Comparison of ENCODE assay signal across 17 cellular contexts in genomic region chr2:128308889-128309288, GRCh38. TPM values are rescaled to one million over a fixed set of nuclear protein-coding genes. Genes with fewer than 3 reads are reported as not detected.
DNase-seq lines count a peak whose midpoint lies in the region; ATAC-seq and TF ChIP-seq lines count a peak whose summit lies in the region.
"Had no signal": no experiment of that assay in that cellular context is flagged by ENCODE, and none has a peak within 500 bp of the region (broad histone marks: within the 10 kb centered on the region; RNA-seq: fewer than 3 reads in every experiment).

No MANE protein-coding gene starts in this region.

- no peak overlapping the region for H2AK5ac ChIP-seq in mesenchymal stem cell (ENCODE audit: low read length, severe bottlenecking)

- H2BK120ac ChIP-seq in mesenchymal stem cell (ENCODE audit: low read depth, low read length), result no peak overlapping the region

- H3K9me3 Mint-ChIP-seq in activated T-helper 1 cell treated with anti-CD3 and anti-CD28 coated beads, Interleukin-12 subunit alpha, Interleukin-12 subunit beta, Interleukin-2, Interleukin-4 antibody, amounts not matched to agents 30 ng/mL and 10 ng/mL and 1 ng/mL, durations not matched to agents 14 hours and 24 hours and 36 hours, result no peaks in the 10 kb centered on the region
- H3K9me3 Mint-ChIP-seq: activated T-cell treated with anti-CD3 and anti-CD28 coated beads, Interleukin-2, amount 50 U/mL, for 24 hours; memory B cell; neural crest cell; stimulated activated naive CD8-positive, alpha-beta T cell treated with anti-CD3 and anti-CD28 coated beads, Interleukin-15, Interleukin-2, amounts not matched to agents 100 ng/mL and 50 ng/mL, for 24 hours had no signal

- H3K27ac ChIP-seq in body of pancreas (peak overlapping the region; percentile 41 to 64 (median 52)), mesenchymal stem cell (ENCODE audit: low read length, poor library complexity, severe bottlenecking) (no peak overlapping the region), skeletal muscle tissue (ENCODE audit: low read depth, low read length) (peak overlapping the region; percentile 88)

- no peak for TF ChIP-seq CTCF in Loucy (conservative IDR thresholded peaks at IDR 0.05; ENCODE audit: low read length)
- no peak for TF ChIP-seq CTCF in body of pancreas (IDR thresholded peaks at IDR 0.05)

- peaks cover 100% of the 10 kb centered on the region for H3K79me2 ChIP-seq in Loucy (ENCODE audit: insufficient read depth, low read length)

- WGBS in body of pancreas, 2 donors, result 66 to 79% methylated on average over 3 of the region's 3 CpGs
- 88% methylated on average over 3 of the region's 3 CpGs for WGBS in mesenchymal stem cell

- intact Hi-C loops in body of pancreas (cut with DNase I), result no loop called here
- intact Hi-C loops in activated T-helper 1 cell treated with anti-CD3 and anti-CD28 coated beads, Interleukin-12 subunit alpha, Interleukin-12 subunit beta, Interleukin-2, Interleukin-4 antibody, amounts not matched to agents 30 ng/mL and 10 ng/mL and 1 ng/mL, durations not matched to agents 14 hours and 24 hours and 36 hours (cut with micrococcal nuclease), result no loop called here

- no peaks in the 10 kb centered on the region for H3F3A ChIP-seq in Loucy (ENCODE audit: low read depth)

- peaks cover 100% of the 10 kb centered on the region for H4K20me1 ChIP-seq in Loucy (ENCODE audit: insufficient read depth, low read length, poor library complexity, severe bottlenecking)

- ATAC-seq in body of pancreas (no peak), HG03159 (IDR thresholded peaks at IDR 0.05; ENCODE audit: unreplicated experiment) (no peak)
- ATAC-seq: esophagus mucosa had no signal

- H3K9ac ChIP-seq in Loucy (ENCODE audit: low read depth, low read length, poor library complexity, severe bottlenecking) (peak overlapping the region; percentile 95), mesenchymal stem cell (ENCODE audit: low read length) (no peak overlapping the region), skeletal muscle tissue (ENCODE audit: low read depth in 1 of 3, low read length in 3 of 3) (peak overlapping the region in 1 of 3 donors; percentile 50)

- H2BK12ac ChIP-seq in mesenchymal stem cell (ENCODE audit: low read length in 2 of 2), result peak overlapping the region in 1 of 2 experiments; percentile 66

- H3K36me3 Mint-ChIP-seq in activated T-helper 1 cell treated with anti-CD3 and anti-CD28 coated beads, Interleukin-12 subunit alpha, Interleukin-12 subunit beta, Interleukin-2, Interleukin-4 antibody, amounts not matched to agents 30 ng/mL and 10 ng/mL and 1 ng/mL, durations not matched to agents 14 hours and 24 hours and 36 hours (ENCODE audit: low read depth), result peaks cover under 1% of the 10 kb centered on the region

- H3K9me3 ChIP-seq in Loucy (ENCODE audit: insufficient read depth, low read depth, low read length) (no peaks in the 10 kb centered on the region), body of pancreas (no peaks in the 10 kb centered on the region), mesenchymal stem cell (ENCODE audit: control insufficient read depth, low read length) (no peaks in the 10 kb centered on the region), skeletal muscle tissue (ENCODE audit: control insufficient read depth in 3 of 3, low read length in 3 of 3) (no peaks in the 10 kb centered on the region)

- H3K14ac ChIP-seq in mesenchymal stem cell (ENCODE audit: low read length in 2 of 2), result no peak overlapping the region

- no peak overlapping the region for H3K4me3 Mint-ChIP-seq in activated T-helper 1 cell treated with anti-CD3 and anti-CD28 coated beads, Interleukin-12 subunit alpha, Interleukin-12 subunit beta, Interleukin-2, Interleukin-4 antibody, amounts not matched to agents 30 ng/mL and 10 ng/mL and 1 ng/mL, durations not matched to agents 14 hours and 24 hours and 36 hours
- H3K4me3 Mint-ChIP-seq: activated T-cell treated with anti-CD3 and anti-CD28 coated beads, Interleukin-2, amount 50 U/mL, for 24 hours; memory B cell; neural crest cell; stimulated activated naive CD8-positive, alpha-beta T cell treated with anti-CD3 and anti-CD28 coated beads, Interleukin-15, Interleukin-2, amounts not matched to agents 100 ng/mL and 50 ng/mL, for 24 hours had no signal

- H2AFZ ChIP-seq in Loucy (ENCODE audit: low read length), result no peak overlapping the region
- no peak overlapping the region for H2AFZ ChIP-seq in mesenchymal stem cell (ENCODE audit: low read depth, low read length)

- H3K4me3 ChIP-seq in Loucy (ENCODE audit: low read length, poor library complexity, severe bottlenecking), result peak overlapping the region; percentile 90
- H3K4me3 ChIP-seq in body of pancreas, result no peak overlapping the region
- no peak overlapping the region for H3K4me3 ChIP-seq in mesenchymal stem cell (ENCODE audit: insufficient read depth in 1 of 2, low read depth in 1 of 2, low read length in 2 of 2)
- H3K4me3 ChIP-seq in skeletal muscle tissue (ENCODE audit: low read length in 3 of 3), result peak overlapping the region in 1 of 3 donors; percentile 13
- H3K4me3 ChIP-seq: cardiac muscle cell had no signal

- no peaks in the 10 kb centered on the region for H3K9me2 ChIP-seq in Loucy (replicated peaks; ENCODE audit: low read depth, low read length)

- peak overlapping the region; percentile 15 to 46 for H3K4ac ChIP-seq in mesenchymal stem cell (ENCODE audit: low read depth in 1 of 2, low read length in 2 of 2)

- peak overlapping the region; percentile 41 for H4K91ac ChIP-seq in mesenchymal stem cell (ENCODE audit: low read length)

- H3K18ac ChIP-seq in mesenchymal stem cell (ENCODE audit: low read depth in 1 of 2, low read length in 2 of 2), result peak overlapping the region; percentile 41 to 48

- peak overlapping the region; percentile 14 for H4K8ac ChIP-seq in mesenchymal stem cell (ENCODE audit: low read length)

- H3K36me3 ChIP-seq in Loucy (ENCODE audit: insufficient read depth, low read length) (peaks cover 100% of the 10 kb centered on the region), body of pancreas (replicated peaks in 1 of 2; ENCODE audit: insufficient read depth in 1 of 2, low read depth in 2 of 2) (no peaks in the 10 kb centered on the region), mesenchymal stem cell (ENCODE audit: control insufficient read depth in 1 of 2, insufficient read depth in 2 of 2, low read depth in 1 of 2, low read length in 2 of 2) (peaks cover 0 to 18% of the 10 kb centered on the region in 2 experiments), skeletal muscle tissue (ENCODE audit: control insufficient read depth in 3 of 3, insufficient read depth in 3 of 3, low read length in 3 of 3) (no peaks in the 10 kb centered on the region)
- H3K36me3 ChIP-seq: cardiac muscle cell had no signal

- no peak overlapping the region for H2BK15ac ChIP-seq in mesenchymal stem cell (ENCODE audit: low read depth, poor library complexity, severe bottlenecking)

- no peak overlapping the region for H2BK5ac ChIP-seq in mesenchymal stem cell (ENCODE audit: low read depth, low read length, poor library complexity, severe bottlenecking)

- peaks cover 48% of the 10 kb centered on the region for H3K79me1 ChIP-seq in mesenchymal stem cell (replicated peaks; ENCODE audit: low read length, poor library complexity, severe bottlenecking)

- DNase-seq in body of pancreas, result peak in 1 of 4 donors; percentile 10
- no peak for DNase-seq in mesenchymal stem cell
- no peak for DNase-seq in SW 1271 (lab: John Stamatoyannopoulos, UW)
- no peak for DNase-seq in activated T-helper 1 cell treated with anti-CD3 and anti-CD28 coated beads, Interleukin-12 subunit alpha, Interleukin-12 subunit beta, Interleukin-2, Interleukin-4 antibody, amounts not matched to agents 30 ng/mL and 10 ng/mL and 1 ng/mL, durations not matched to agents 14 hours and 24 hours and 36 hours (ENCODE audit: low spot score)
- DNase-seq: activated CD4-positive, alpha-beta T cell treated with anti-CD3 and anti-CD28 coated beads, Interleukin-2, amount 50 U/mL, for 48 hours; activated T-cell treated with anti-CD3 and anti-CD28 coated beads, Interleukin-2, amount 50 U/mL, for 24 hours; KG1; NCI-H1048; NCI-H446 treated with DMSO at 0.1 percent for 48 hours had no signal

- no peak overlapping the region for H3K27ac Mint-ChIP-seq in activated T-helper 1 cell treated with anti-CD3 and anti-CD28 coated beads, Interleukin-12 subunit alpha, Interleukin-12 subunit beta, Interleukin-2, Interleukin-4 antibody, amounts not matched to agents 30 ng/mL and 10 ng/mL and 1 ng/mL, durations not matched to agents 14 hours and 24 hours and 36 hours
- H3K27ac Mint-ChIP-seq: activated T-cell treated with anti-CD3 and anti-CD28 coated beads, Interleukin-2, amount 50 U/mL, for 24 hours; memory B cell; stimulated activated naive CD8-positive, alpha-beta T cell treated with anti-CD3 and anti-CD28 coated beads, Interleukin-15, Interleukin-2, amounts not matched to agents 100 ng/mL and 50 ng/mL, for 24 hours had no signal

- H3K23ac ChIP-seq in mesenchymal stem cell (ENCODE audit: low read length in 2 of 2), result no peak overlapping the region

- H3K4me1 ChIP-seq in Loucy (ENCODE audit: insufficient read depth, low read length, poor library complexity, severe bottlenecking), result peaks cover 78% of the 10 kb centered on the region
- peaks cover 98% of the 10 kb centered on the region for H3K4me1 ChIP-seq in body of pancreas
- H3K4me1 ChIP-seq in mesenchymal stem cell (ENCODE audit: control insufficient read depth, insufficient read depth, low read depth, low read length), result peaks cover 50% of the 10 kb centered on the region
- H3K4me1 ChIP-seq in skeletal muscle tissue (ENCODE audit: control insufficient read depth in 3 of 3, insufficient read depth in 3 of 3, low read length in 3 of 3), result peaks cover 84 to 94% (median 94%) of the 10 kb centered on the region in 3 donors

- no peak for TF ChIP-seq POLR2A in body of pancreas (IDR thresholded peaks at IDR 0.05)

- H3K4me2 ChIP-seq in Loucy (ENCODE audit: low read depth, low read length, poor library complexity, severe bottlenecking), result peak overlapping the region; percentile 98
- no peak overlapping the region for H3K4me2 ChIP-seq in mesenchymal stem cell (ENCODE audit: low read length, poor library complexity, severe bottlenecking)

- peaks cover 23% of the 10 kb centered on the region for H3K4me1 Mint-ChIP-seq in activated T-helper 1 cell treated with anti-CD3 and anti-CD28 coated beads, Interleukin-12 subunit alpha, Interleukin-12 subunit beta, Interleukin-2, Interleukin-4 antibody, amounts not matched to agents 30 ng/mL and 10 ng/mL and 1 ng/mL, durations not matched to agents 14 hours and 24 hours and 36 hours (ENCODE audit: low read depth)

- H3K27me3 Mint-ChIP-seq in activated T-helper 1 cell treated with anti-CD3 and anti-CD28 coated beads, Interleukin-12 subunit alpha, Interleukin-12 subunit beta, Interleukin-2, Interleukin-4 antibody, amounts not matched to agents 30 ng/mL and 10 ng/mL and 1 ng/mL, durations not matched to agents 14 hours and 24 hours and 36 hours (ENCODE audit: insufficient read depth), result peaks cover 2% of the 10 kb centered on the region
- H3K27me3 Mint-ChIP-seq: activated T-cell treated with anti-CD3 and anti-CD28 coated beads, Interleukin-2, amount 50 U/mL, for 24 hours; memory B cell; stimulated activated naive CD8-positive, alpha-beta T cell treated with anti-CD3 and anti-CD28 coated beads, Interleukin-15, Interleukin-2, amounts not matched to agents 100 ng/mL and 50 ng/mL, for 24 hours had no signal

- H3K27me3 ChIP-seq in Loucy (ENCODE audit: insufficient read depth, low read length, poor library complexity, severe bottlenecking) (no peaks in the 10 kb centered on the region), body of pancreas (no peaks in the 10 kb centered on the region), mesenchymal stem cell (ENCODE audit: control insufficient read depth in 1 of 2, insufficient read depth in 1 of 2, low read length in 2 of 2) (no peaks in the 10 kb centered on the region), skeletal muscle tissue (ENCODE audit: control insufficient read depth in 3 of 3, insufficient read depth in 3 of 3, low read length in 3 of 3) (no peaks in the 10 kb centered on the region)
- H3K27me3 ChIP-seq: cardiac muscle cell had no signal

RNA-seq across cellular contexts. Expression of gene HS6ST1, which starts 9.8 kb away (rescaled TPM):
- 10 to 100 TPM; 25.4 to 44.8 TPM for total RNA-seq in body of pancreas
- polyA plus RNA-seq in mesenchymal stem cell (2013, experiment 1 of 2), result 37.7 TPM
- polyA plus RNA-seq in mesenchymal stem cell (2013, experiment 2 of 2), result 37.3 TPM
- 12.5 TPM for total RNA-seq in skeletal muscle tissue
- total RNA-seq in activated T-helper 1 cell treated with anti-CD3 and anti-CD28 coated beads, Interleukin-12 subunit alpha, Interleukin-12 subunit beta, Interleukin-2, Interleukin-4 antibody, amounts not matched to agents 30 ng/mL and 10 ng/mL and 1 ng/mL, durations not matched to agents 14 hours and 24 hours and 36 hours, result 21.6 and 22.3 TPM in 2 replicates
